ENCODE assay signal across 8 cellular contexts in the genomic region with DNA sequence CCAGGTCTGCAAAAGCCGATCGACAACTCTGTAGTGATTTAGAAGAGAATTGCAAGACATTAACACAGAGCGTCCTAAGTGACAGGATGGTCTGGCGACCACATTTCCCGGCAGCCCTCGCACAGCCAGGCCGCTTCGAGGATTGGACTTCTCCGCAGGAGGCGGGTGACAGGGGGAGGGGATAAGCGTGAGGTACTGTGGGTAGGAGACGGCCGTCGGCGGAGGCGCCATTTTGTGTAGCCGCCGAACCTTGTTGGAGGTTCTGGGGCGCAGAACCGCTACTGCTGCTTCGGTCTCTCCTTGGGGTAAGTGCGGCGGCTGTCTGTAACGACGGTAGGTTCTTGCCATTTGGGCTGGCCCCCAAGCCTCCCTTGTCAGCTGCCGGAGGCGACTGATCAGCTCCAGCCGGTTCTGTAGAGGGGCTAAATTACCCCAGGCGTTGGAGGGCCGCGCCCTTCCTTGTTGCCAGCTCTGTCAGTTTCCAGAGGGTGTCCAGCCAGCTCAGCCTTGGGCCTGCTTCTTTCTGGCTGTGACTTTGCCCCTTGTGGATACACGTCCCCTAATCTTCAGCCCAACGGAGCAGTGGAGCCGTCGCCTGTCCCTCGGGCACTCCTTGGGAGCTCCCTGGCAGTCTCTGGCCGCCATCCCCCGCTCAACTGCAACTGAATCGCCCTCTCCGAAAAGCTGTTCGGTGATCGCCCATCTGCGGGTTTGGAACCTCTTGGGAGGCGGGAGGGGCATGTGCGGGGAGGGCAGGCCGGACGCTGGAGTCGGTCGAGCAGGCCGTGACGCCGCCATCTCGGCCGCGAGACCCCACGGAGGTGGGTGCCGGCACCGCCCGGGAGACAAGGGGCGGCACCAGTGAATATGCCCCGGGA. TPM values are rescaled to one million over a fixed set of nuclear protein-coding genes. Genes with fewer than 3 reads are reported as not detected.
DNase-seq lines count a peak whose midpoint lies in the region; ATAC-seq, FAIRE-seq and TF ChIP-seq lines count a peak whose summit lies in the region.

A gene (plus strand): TSS at position 195 of the 878 bp plus-strand sequence. CDS start 1,516 bp downstream, outside the sequence.

- peak; percentile 100 for ATAC-seq in stimulated activated naive CD8-positive, alpha-beta T cell treated with anti-CD3 and anti-CD28 coated beads, Interleukin-15, amount 100 ng/mL, for 72 hours

- peaks cover 45% of the 10 kb centered on the region for H3K36me3 Mint-ChIP-seq in nephron progenitor cell (ENCODE audit: low read depth)

- peaks cover 20% of the 10 kb centered on the region for H3K9me3 Mint-ChIP-seq in nephron progenitor cell
- H3K9me3 Mint-ChIP-seq in stimulated activated naive CD8-positive, alpha-beta T cell treated with anti-CD3 and anti-CD28 coated beads, Interleukin-15, amount 100 ng/mL, for 72 hours, result no peaks in the 10 kb centered on the region

- peak; percentile 89 for TF ChIP-seq POLR2A in H54 (IDR thresholded peaks at IDR 0.05; ENCODE audit: low read depth, low read length)

- peak within 1 kb of the TSS; percentile 99 for H3K4me3 Mint-ChIP-seq in nephron progenitor cell
- H3K4me3 Mint-ChIP-seq in stimulated activated naive CD8-positive, alpha-beta T cell treated with anti-CD3 and anti-CD28 coated beads, Interleukin-15, amount 100 ng/mL, for 72 hours, result peak within 1 kb of the TSS; percentile 91 to 96

- peak; percentile 89 for FAIRE-seq in H54 (lab: Jason Lieb, UNC)

- peaks cover 26% of the 10 kb centered on the region for H3K4me1 Mint-ChIP-seq in nephron progenitor cell
- peaks cover 33% of the 10 kb centered on the region for H3K4me1 Mint-ChIP-seq in stimulated activated naive CD8-positive, alpha-beta T cell treated with anti-CD3 and anti-CD28 coated beads, Interleukin-15, amount 100 ng/mL, for 72 hours

- peak within 1 kb of the TSS; percentile 99 for H3K27ac Mint-ChIP-seq in nephron progenitor cell
- peak within 1 kb of the TSS; percentile 99 to 100 for H3K27ac Mint-ChIP-seq in stimulated activated naive CD8-positive, alpha-beta T cell treated with anti-CD3 and anti-CD28 coated beads, Interleukin-15, amount 100 ng/mL, for 72 hours

- no peak for TF ChIP-seq CTCF in nephron progenitor cell (IDR thresholded peaks at IDR 0.05)

- DNase-seq in EL (peak; percentile 90), H54 (ENCODE audit: insufficient read length, low spot score) (peak; percentile 97), M059J (ENCODE audit: low read depth) (peak; percentile 89), SIG-M5 (lab: John Stamatoyannopoulos, UW) (peak; percentile 68), activated gamma-delta T cell (lab: John Stamatoyannopoulos, UW) (peak; percentile 66), fibroblast of the conjunctiva (ENCODE audit: low read depth) (peak; percentile 88), nephron progenitor cell (peak; percentile 87)
- peak; percentile 89 to 94 for DNase-seq in stimulated activated naive CD8-positive, alpha-beta T cell treated with anti-CD3 and anti-CD28 coated beads, Interleukin-15, amount 100 ng/mL, for 72 hours

- peaks cover 3% of the 10 kb centered on the region for H3K27me3 Mint-ChIP-seq in nephron progenitor cell (ENCODE audit: low read depth, poor library complexity)
- no peaks in the 10 kb centered on the region for H3K27me3 Mint-ChIP-seq in stimulated activated naive CD8-positive, alpha-beta T cell treated with anti-CD3 and anti-CD28 coated beads, Interleukin-15, amount 100 ng/mL, for 72 hours

RNA-seq across cellular contexts. Expression of the gene that starts here (rescaled TPM):
- total RNA-seq in M059J (2014; rRNA removed; shearing (Covaris generic)), result 18.0 and 37.1 TPM in 2 replicates

Comparison
In these comparisons a context has a peak if more than half of its experiments do, and no peak if none do; other contexts are left out.
1. Peak in every context shown above with its lines: DNase-seq and ATAC-seq.